ENCODE assay signal across 26 cellular contexts in genomic region chr2:231337807-231338759, GRCh38. TPM values are rescaled to one million over a fixed set of nuclear protein-coding genes. Genes with fewer than 3 reads are reported as not detected.
"Had no signal": no experiment of that assay in that cellular context is flagged by ENCODE, and none has a peak within 500 bp of the region (broad histone marks: within the 10 kb centered on the region; RNA-seq: fewer than 3 reads in every experiment).

No MANE protein-coding gene starts in this region.

- H3K27ac Mint-ChIP-seq: activated CD8-positive, alpha-beta T cell treated with anti-CD3 and anti-CD28 coated beads, Interleukin-2, amount 10 ng/mL, durations not matched to agents 7 days and 5 days; activated naive CD4-positive, alpha-beta T cell treated with anti-CD3 and anti-CD28 coated beads, Interleukin-2, amount 50 U/mL, for 24 hours; activated T-helper 1 cell treated with anti-CD3 and anti-CD28 coated beads, Interleukin-12 subunit alpha, Interleukin-12 subunit beta, Interleukin-2, Interleukin-4 antibody, amounts not matched to agents 30 ng/mL and 10 ng/mL and 1 ng/mL, durations not matched to agents 14 hours and 24 hours and 36 hours; nephron progenitor cell; stimulated activated memory B cell treated with anti-CD40 and anti-IgM and Interleukin-4, amounts not matched to agents 10 μg/mL and 1 μg/mL and 100 μg/mL, for 72 hours; T-cell; T-helper 2 cell treated with Interferon-gamma antibody and Interleukin-4, amounts not matched to agents 5 μg/mL and 100 μg/mL, for 36 hours had no signal

- DNase-seq: activated CD4-positive, alpha-beta T cell treated with anti-CD3 and anti-CD28 coated beads for 1 hour; activated CD4-positive, alpha-beta T cell treated with anti-CD3 and anti-CD28 coated beads, Interleukin-2, amount 50 U/mL, for 1 hour; activated CD8-positive, alpha-beta T cell treated with anti-CD3 and anti-CD28 coated beads, Interleukin-2, amount 10 ng/mL, durations not matched to agents 7 days and 5 days; activated gamma-delta T cell treated with Interleukin-2 at 50 U/mL for 16 hours; brain microvascular endothelial cell; esophagus squamous epithelium; hypothalamus; left colon; nephron progenitor cell; sigmoid colon; stimulated activated CD4-positive, alpha-beta T cell treated with anti-CD3 and anti-CD28 coated beads, Interleukin-15, amount 100 ng/mL, for 24 hours; stomach; T-cell; WERI-Rb-1 had no signal

- H3K4me3 ChIP-seq: ascending aorta, esophagus squamous epithelium, gastroesophageal sphincter, sigmoid colon, smooth muscle cell, stomach, suprapubic skin, tibial nerve, vagina had no signal

- H3K4me1 ChIP-seq: ascending aorta, esophagus squamous epithelium, gastroesophageal sphincter, parathyroid adenoma, sigmoid colon, stomach, suprapubic skin, tibial nerve, vagina had no signal

- ATAC-seq: activated CD8-positive, alpha-beta T cell treated with anti-CD3 and anti-CD28 coated beads, Interleukin-2, amount 10 ng/mL, durations not matched to agents 7 days and 5 days; gastroesophageal sphincter; left colon; stimulated activated memory B cell treated with anti-CD40 and anti-IgM and Interleukin-4, amounts not matched to agents 10 μg/mL and 1 μg/mL and 100 μg/mL, for 72 hours; T-cell had no signal

- H3K4me1 Mint-ChIP-seq: activated naive CD4-positive, alpha-beta T cell treated with anti-CD3 and anti-CD28 coated beads, Interleukin-2, amount 50 U/mL, for 24 hours; central memory CD8-positive, alpha-beta T cell; stimulated activated memory B cell treated with anti-CD40 and anti-IgM and Interleukin-4, amounts not matched to agents 10 μg/mL and 1 μg/mL and 100 μg/mL, for 72 hours; T-cell had no signal

- H3K27ac ChIP-seq: ascending aorta, brain microvascular endothelial cell, esophagus squamous epithelium, gastroesophageal sphincter, parathyroid adenoma, sigmoid colon, stomach, suprapubic skin, tibial nerve, vagina, WERI-Rb-1 had no signal

- H3K36me3 ChIP-seq: suprapubic skin, vagina had no signal

- H3K27me3 ChIP-seq: ascending aorta, brain microvascular endothelial cell, esophagus squamous epithelium, gastroesophageal sphincter, sigmoid colon, stomach, suprapubic skin, tibial nerve, vagina had no signal

- H3K4me3 Mint-ChIP-seq: activated CD8-positive, alpha-beta T cell treated with anti-CD3 and anti-CD28 coated beads, Interleukin-2, amount 10 ng/mL, durations not matched to agents 7 days and 5 days; activated naive CD4-positive, alpha-beta T cell treated with anti-CD3 and anti-CD28 coated beads, Interleukin-2, amount 50 U/mL, for 24 hours; activated T-helper 1 cell treated with anti-CD3 and anti-CD28 coated beads, Interleukin-12 subunit alpha, Interleukin-12 subunit beta, Interleukin-2, Interleukin-4 antibody, amounts not matched to agents 30 ng/mL and 10 ng/mL and 1 ng/mL, durations not matched to agents 14 hours and 24 hours and 36 hours; central memory CD8-positive, alpha-beta T cell; nephron progenitor cell; stimulated activated memory B cell treated with anti-CD40 and anti-IgM and Interleukin-4, amounts not matched to agents 10 μg/mL and 1 μg/mL and 100 μg/mL, for 72 hours; T-cell; T-helper 2 cell treated with Interferon-gamma antibody and Interleukin-4, amounts not matched to agents 5 μg/mL and 100 μg/mL, for 36 hours had no signal

- H3K27me3 Mint-ChIP-seq: activated naive CD4-positive, alpha-beta T cell treated with anti-CD3 and anti-CD28 coated beads, Interleukin-2, amount 50 U/mL, for 24 hours; central memory CD8-positive, alpha-beta T cell; stimulated activated memory B cell treated with anti-CD40 and anti-IgM and Interleukin-4, amounts not matched to agents 10 μg/mL and 1 μg/mL and 100 μg/mL, for 72 hours; T-cell had no signal

- H3K9me3 Mint-ChIP-seq: activated naive CD4-positive, alpha-beta T cell treated with anti-CD3 and anti-CD28 coated beads, Interleukin-2, amount 50 U/mL, for 24 hours; activated T-helper 1 cell treated with anti-CD3 and anti-CD28 coated beads, Interleukin-12 subunit alpha, Interleukin-12 subunit beta, Interleukin-2, Interleukin-4 antibody, amounts not matched to agents 30 ng/mL and 10 ng/mL and 1 ng/mL, durations not matched to agents 14 hours and 24 hours and 36 hours; central memory CD8-positive, alpha-beta T cell; nephron progenitor cell; stimulated activated memory B cell treated with anti-CD40 and anti-IgM and Interleukin-4, amounts not matched to agents 10 μg/mL and 1 μg/mL and 100 μg/mL, for 72 hours; T-cell; T-helper 2 cell treated with Interferon-gamma antibody and Interleukin-4, amounts not matched to agents 5 μg/mL and 100 μg/mL, for 36 hours had no signal

- H3K36me3 Mint-ChIP-seq: activated naive CD4-positive, alpha-beta T cell treated with anti-CD3 and anti-CD28 coated beads, Interleukin-2, amount 50 U/mL, for 24 hours; T-cell had no signal

- H3K9me3 ChIP-seq: ascending aorta, esophagus squamous epithelium, gastroesophageal sphincter, sigmoid colon, stomach, suprapubic skin, tibial nerve, vagina had no signal

RNA-seq across cellular contexts. Expression of gene B3GNT7, which starts 57.4 kb away (rescaled TPM):
- total RNA-seq: activated T-helper 1 cell treated with anti-CD3 and anti-CD28 coated beads, Interleukin-12 subunit alpha, Interleukin-12 subunit beta, Interleukin-2, Interleukin-4 antibody, amounts not matched to agents 30 ng/mL and 10 ng/mL and 1 ng/mL, durations not matched to agents 14 hours and 24 hours and 36 hours had no signal
